In genomic region chr4:156815717-156816319, GRCh38 we compare ENCODE assay signal across 14 cellular contexts.
DNase-seq lines count a peak whose midpoint lies in the region; ATAC-seq, FAIRE-seq and TF ChIP-seq lines count a peak whose summit lies in the region.
"Had no signal": no experiment of that assay in that cellular context is flagged by ENCODE, and none has a peak within 500 bp of the region (broad histone marks: within the 10 kb centered on the region; RNA-seq: fewer than 3 reads in every experiment).

No MANE protein-coding gene starts in this region.

- no peak for ATAC-seq in HG03097 (IDR thresholded peaks at IDR 0.05; ENCODE audit: low FRiP score, unreplicated experiment)
- no peak for ATAC-seq in HG03354 (IDR thresholded peaks at IDR 0.05; ENCODE audit: poor library complexity, severe bottlenecking, unreplicated experiment)
- ATAC-seq in HG03175 (IDR thresholded peaks at IDR 0.05; ENCODE audit: unreplicated experiment): no peak
- ATAC-seq: heart left ventricle had no signal

- no peak for TF ChIP-seq CTCF in D721Med (IDR thresholded peaks at IDR 0.05; ENCODE audit: insufficient read depth, missing control alignments)

- peak; percentile 85 for FAIRE-seq in D721Med (lab: Jason Lieb, UNC)
- FAIRE-seq: endothelial cell of umbilical vein had no signal

- DNase-seq in D721Med (ENCODE audit: insufficient read length, low spot score): no peak
- peak; percentile 70 for DNase-seq in NCI-H146 (lab: John Stamatoyannopoulos, UW)
- peak; percentile 74 for DNase-seq in NCI-H446 treated with DMSO at 0.1 percent for 48 hours (lab: John Stamatoyannopoulos, UW)
- peak; percentile 57 for DNase-seq in fibroblast of peridontal ligament (ENCODE audit: extremely low read depth)
- DNase-seq in stimulated activated CD4-positive, alpha-beta T cell treated with anti-CD3 and anti-CD28 coated beads, Interleukin-12 subunit alpha, Interleukin-12 subunit beta, amount 100 ng/mL, for 4 hours: no peak
- DNase-seq: heart left ventricle, HFFc6, kidney glomerular epithelial cell, posterior cingulate gyrus, SW 1271 had no signal

Comparison
In these comparisons a context has a peak if more than half of its experiments do, and no peak if none do; other contexts are left out.
1. DNase-seq: peak in NCI-H146 (single experiment), NCI-H446 treated with DMSO at 0.1 percent for 48 hours (single experiment) and fibroblast of peridontal ligament (single experiment); none in D721Med (single experiment) and stimulated activated CD4-positive, alpha-beta T cell treated with anti-CD3 and anti-CD28 coated beads, Interleukin-12 subunit alpha, Interleukin-12 subunit beta, amount 100 ng/mL, for 4 hours (single experiment).